In the genomic region with DNA sequence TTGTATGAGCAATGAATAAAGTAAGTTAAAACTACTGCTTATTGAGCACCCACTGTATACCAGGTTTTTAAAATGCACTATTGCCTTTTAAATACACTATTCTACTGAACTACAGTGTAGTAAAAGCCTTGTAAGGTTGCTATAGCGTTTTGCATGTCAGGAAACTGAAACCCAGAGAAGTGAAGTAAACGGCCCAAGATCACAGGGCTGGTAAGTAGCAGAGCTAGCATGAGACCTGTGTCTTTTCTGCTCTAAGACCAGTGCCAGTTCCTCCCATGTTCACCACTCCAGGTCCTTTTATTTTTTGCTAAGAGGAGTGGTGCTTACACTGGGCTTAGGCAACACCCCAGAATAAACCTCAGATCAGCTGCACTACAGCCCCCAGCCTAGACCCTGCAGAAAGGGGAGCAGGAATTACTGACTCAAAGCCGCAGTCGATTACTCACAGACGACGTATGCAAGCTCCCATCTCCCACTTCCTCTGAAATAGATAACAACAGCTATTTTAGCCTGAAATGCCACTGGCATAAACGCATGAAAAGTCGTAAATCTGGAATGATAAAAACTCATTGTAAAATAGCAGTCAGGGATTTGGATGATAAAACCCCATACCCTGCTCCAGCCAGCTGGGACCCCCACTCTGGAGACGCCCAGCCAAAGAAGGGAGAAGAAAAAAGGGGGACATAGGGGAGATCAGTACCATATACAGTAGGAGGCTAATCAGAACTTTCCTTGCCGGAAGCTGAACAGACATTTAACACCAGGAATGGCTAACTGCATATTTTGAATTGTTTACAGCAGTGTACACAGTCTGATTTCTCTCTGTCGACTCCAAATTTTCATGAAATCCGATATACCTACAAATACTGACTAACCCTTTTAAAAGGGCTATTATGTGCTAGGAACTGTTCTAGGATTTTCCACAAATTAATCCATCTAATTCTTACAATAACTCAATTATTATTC, we compare ENCODE assay signal across 9 cellular contexts.
DNase-seq lines count a peak whose midpoint lies in the region; ATAC-seq and TF ChIP-seq lines count a peak whose summit lies in the region.
"Had no signal": no experiment of that assay in that cellular context is flagged by ENCODE, and none has a peak within 500 bp of the region (broad histone marks: within the 10 kb centered on the region; RNA-seq: fewer than 3 reads in every experiment).

No MANE protein-coding gene starts in this region.

- H3K23ac ChIP-seq in mesendoderm (ENCODE audit: low read length): no peak overlapping the region

- H3K27ac ChIP-seq in HUES48 (ENCODE audit: low read depth, low read length) (peak overlapping the region; percentile 31), mesendoderm (ENCODE audit: low read depth, low read length) (peak overlapping the region; percentile 69)

- no peak overlapping the region for H4K5ac ChIP-seq in mesendoderm (ENCODE audit: low read length)

- H2BK120ac ChIP-seq in mesendoderm (ENCODE audit: low read depth, low read length): no peak overlapping the region

- no peaks in the 10 kb centered on the region; the same call in 1 of the 2 replicates for H3K4me1 ChIP-seq in HUES48 (ENCODE audit: control insufficient read depth, insufficient read depth, low read length)
- peaks cover 7% of the 10 kb centered on the region for H3K4me1 ChIP-seq in mesendoderm (ENCODE audit: control insufficient read depth, low read depth, low read length)

- H3K4me1 Mint-ChIP-seq in activated T-helper 2 cell treated with anti-CD3 and anti-CD28 coated beads, Interferon-gamma antibody, Interleukin-2, Interleukin-4, amounts not matched to agents 10 μg/mL and 5 μg/mL and 100 μg/mL, durations not matched to agents 14 hours and 24 hours and 36 hours (ENCODE audit: low read depth): peaks cover 13% of the 10 kb centered on the region

- peak; percentile 97 for DNase-seq in Daoy (ENCODE audit: low read depth)
- peak; percentile 10 for DNase-seq in activated T-helper 2 cell treated with anti-CD3 and anti-CD28 coated beads, Interferon-gamma antibody, Interleukin-2, Interleukin-4, amounts not matched to agents 10 μg/mL and 5 μg/mL and 100 μg/mL, durations not matched to agents 14 hours and 24 hours and 36 hours (ENCODE audit: low spot score)
- peak; percentile 83 for DNase-seq in mesendoderm
- DNase-seq in cerebellar nuclear complex (lab: John Stamatoyannopoulos, UW): no peak
- no peak for DNase-seq in GM10248 (ENCODE audit: extremely low spot score)

- H3K27me3 ChIP-seq in HUES48 (ENCODE audit: control insufficient read depth, insufficient read depth, low read length): no peaks in the 10 kb centered on the region
- no peaks in the 10 kb centered on the region for H3K27me3 ChIP-seq in mesendoderm (ENCODE audit: insufficient read depth, low read length, poor library complexity)

- H3K4me3 Mint-ChIP-seq in activated T-helper 2 cell treated with anti-CD3 and anti-CD28 coated beads, Interferon-gamma antibody, Interleukin-2, Interleukin-4, amounts not matched to agents 10 μg/mL and 5 μg/mL and 100 μg/mL, durations not matched to agents 14 hours and 24 hours and 36 hours (ENCODE audit: low read depth): peak overlapping the region; percentile 49

- peaks cover 5% of the 10 kb centered on the region for H3K27me3 Mint-ChIP-seq in activated T-helper 2 cell treated with anti-CD3 and anti-CD28 coated beads, Interferon-gamma antibody, Interleukin-2, Interleukin-4, amounts not matched to agents 10 μg/mL and 5 μg/mL and 100 μg/mL, durations not matched to agents 14 hours and 24 hours and 36 hours (ENCODE audit: low read depth)

- peak overlapping the region; percentile 39 for H2BK15ac ChIP-seq in mesendoderm (replicated peaks; ENCODE audit: low read depth)

- H3K9me3 ChIP-seq in HUES48 (ENCODE audit: control insufficient read depth, insufficient read depth, low read length): no peaks in the 10 kb centered on the region

- POLR2A ChIA-PET in GM10248 (lab: Yijun Ruan, JAX): no interaction called here

- no peaks in the 10 kb centered on the region for H3K9me3 Mint-ChIP-seq in activated T-helper 2 cell treated with anti-CD3 and anti-CD28 coated beads, Interferon-gamma antibody, Interleukin-2, Interleukin-4, amounts not matched to agents 10 μg/mL and 5 μg/mL and 100 μg/mL, durations not matched to agents 14 hours and 24 hours and 36 hours

- no peak overlapping the region for H2AK5ac ChIP-seq in mesendoderm (ENCODE audit: low read length)

- no peaks in the 10 kb centered on the region for H3K36me3 ChIP-seq in HUES48 (ENCODE audit: control insufficient read depth, insufficient read depth, low read length)
- no peaks in the 10 kb centered on the region for H3K36me3 ChIP-seq in mesendoderm (ENCODE audit: control insufficient read depth, insufficient read depth, low read length)

- no peak overlapping the region for H3K4ac ChIP-seq in mesendoderm (ENCODE audit: low read depth, low read length)

- intact Hi-C loops in activated T-helper 2 cell treated with anti-CD3 and anti-CD28 coated beads, Interferon-gamma antibody, Interleukin-2, Interleukin-4, amounts not matched to agents 10 μg/mL and 5 μg/mL and 100 μg/mL, durations not matched to agents 14 hours and 24 hours and 36 hours (cut with micrococcal nuclease): loop anchor here (10.0 kb wide), 1 partner anchor 104 kb away; the partner anchor contains the start of gene NUAK1

- peak overlapping the region; percentile 69 for H3K27ac Mint-ChIP-seq in activated T-helper 2 cell treated with anti-CD3 and anti-CD28 coated beads, Interferon-gamma antibody, Interleukin-2, Interleukin-4, amounts not matched to agents 10 μg/mL and 5 μg/mL and 100 μg/mL, durations not matched to agents 14 hours and 24 hours and 36 hours

- H3K79me2 ChIP-seq in mesendoderm (ENCODE audit: control insufficient read depth, insufficient read depth, low read length): no peaks in the 10 kb centered on the region

- peak overlapping the region; percentile 71 for H3K18ac ChIP-seq in mesendoderm (ENCODE audit: low read length)

- no peak overlapping the region for H3K4me2 ChIP-seq in mesendoderm (ENCODE audit: low read length)

- no peak for ATAC-seq in HG03457 (IDR thresholded peaks at IDR 0.05; ENCODE audit: unreplicated experiment)
- ATAC-seq in HG03045 (IDR thresholded peaks at IDR 0.05; ENCODE audit: unreplicated experiment): no peak
- ATAC-seq: esophagus mucosa had no signal

- H2BK5ac ChIP-seq in mesendoderm (ENCODE audit: low read length): peak overlapping the region; percentile 56

- CTCF ChIA-PET in GM10248 (lab: Yijun Ruan, JAX): interaction anchor here (1.1 kb wide), 1 partner anchor 9 kb away, joined by 3 read pairs; no protein-coding TSS in a partner anchor

- no peaks in the 10 kb centered on the region for H3K79me1 ChIP-seq in mesendoderm (ENCODE audit: low read length)

- no peak overlapping the region for H4K8ac ChIP-seq in mesendoderm (ENCODE audit: low read depth, low read length)

- H3K4me3 ChIP-seq in HUES48 (ENCODE audit: low read depth, low read length) (no peak overlapping the region), mesendoderm (ENCODE audit: low read length) (no peak overlapping the region)

- H3K9ac ChIP-seq in HUES48 (ENCODE audit: low read depth, low read length) (no peak overlapping the region), mesendoderm (ENCODE audit: low read length) (peak overlapping the region; percentile 9)

- WGBS in mesendoderm (ENCODE audit: extremely low coverage, insufficient coverage, low lambda C conversion rate): no CpG with 5 or more reads among the region's 12 CpGs

- no peaks in the 10 kb centered on the region for H3K36me3 Mint-ChIP-seq in activated T-helper 2 cell treated with anti-CD3 and anti-CD28 coated beads, Interferon-gamma antibody, Interleukin-2, Interleukin-4, amounts not matched to agents 10 μg/mL and 5 μg/mL and 100 μg/mL, durations not matched to agents 14 hours and 24 hours and 36 hours (ENCODE audit: low read depth)

- peak overlapping the region; percentile 50 for H3K56ac ChIP-seq in mesendoderm (ENCODE audit: low read length)

- TF ChIP-seq CTCF in GM10248 (IDR thresholded peaks at IDR 0.05; ENCODE audit: control extremely low read depth, extremely low read depth, low read depth, missing control alignments): no peak

Comparison
In these comparisons a context has a peak if more than half of its experiments do, and no peak if none do; other contexts are left out.
1. DNase-seq: peak in Daoy (single experiment), activated T-helper 2 cell treated with anti-CD3 and anti-CD28 coated beads, Interferon-gamma antibody, Interleukin-2, Interleukin-4, amounts not matched to agents 10 μg/mL and 5 μg/mL and 100 μg/mL, durations not matched to agents 14 hours and 24 hours and 36 hours (single experiment) and mesendoderm (single experiment); none in cerebellar nuclear complex (0 of 2) and GM10248 (single experiment).